Comparison of ENCODE assay signal across 8 cellular contexts in genomic region chr9:128127990-128128835, GRCh38. TPM values are rescaled to one million over a fixed set of nuclear protein-coding genes. Genes with fewer than 3 reads are reported as not detected.
DNase-seq lines count a peak whose midpoint lies in the region; ATAC-seq and TF ChIP-seq lines count a peak whose summit lies in the region.

No MANE protein-coding gene starts in this region.

- no TSS peak for BruUV-seq in IMR-90 (replicated peaks; lab: Mats Ljungman, UMichigan)

- peak overlapping the region; percentile 84; the same call in 1 of the 2 replicates for H2AK5ac ChIP-seq in IMR-90 (ENCODE audit: low read depth, low read length)

- peak overlapping the region; percentile 81 for H3K18ac ChIP-seq in IMR-90 (ENCODE audit: low read depth, low read length)

- peaks cover 10% of the 10 kb centered on the region for H3K9me1 ChIP-seq in IMR-90 (ENCODE audit: insufficient read depth, low read length)

- H3K4me3 ChIP-seq in IMR-90 (ENCODE audit: insufficient read depth, low read depth, low read length) (peak overlapping the region; percentile 96), mucosa of rectum (ENCODE audit: low read length in 2 of 2) (peak overlapping the region; percentile 91 to 97)

- H3K9me3 ChIP-seq in IMR-90 (ENCODE audit: control insufficient read depth, insufficient read depth, low read length) (no peaks in the 10 kb centered on the region), mucosa of rectum (ENCODE audit: control insufficient read depth in 2 of 2, low read length in 2 of 2) (no peaks in the 10 kb centered on the region)

- H2BK120ac ChIP-seq in IMR-90 (ENCODE audit: low read depth, low read length) = peak overlapping the region; percentile 95

- POLR2A ChIA-PET in IMR-90 (lab: Charles Lee; ENCODE audit: unreplicated experiment) = no interaction called here

- H4K20me1 ChIP-seq in IMR-90 (ENCODE audit: insufficient read depth, low read length) = peaks cover 17% of the 10 kb centered on the region; the same call in 1 of the 2 replicates

- H2AK9ac ChIP-seq in IMR-90 (replicated peaks; ENCODE audit: low read depth, low read length, poor library complexity) = peak overlapping the region; percentile 91

- peak overlapping the region; percentile 69 for H4K5ac ChIP-seq in IMR-90 (ENCODE audit: low read depth, low read length)

- H3K56ac ChIP-seq in IMR-90 (ENCODE audit: extremely low read depth, insufficient read depth, low read length) = peak overlapping the region; percentile 82

- H3K27ac ChIP-seq in IMR-90 (ENCODE audit: insufficient read depth, low read length) = peak overlapping the region; percentile 95
- H3K27ac ChIP-seq in mucosa of rectum (ENCODE audit: low read depth in 2 of 2, low read length in 2 of 2) = peak overlapping the region; percentile 95 to 97

- H2BK5ac ChIP-seq in IMR-90 (ENCODE audit: low read depth, low read length, poor library complexity, severe bottlenecking) = peak overlapping the region; percentile 98

- H3K27me3 ChIP-seq in IMR-90 (ENCODE audit: control insufficient read depth, insufficient read depth, low read length) (peaks cover 5% of the 10 kb centered on the region), mucosa of rectum (ENCODE audit: control insufficient read depth in 2 of 2, insufficient read depth in 2 of 2, low read length in 2 of 2) (no peaks in the 10 kb centered on the region)

- in situ Hi-C loops in IMR-90 (cut with MboI; ENCODE audit: low sequenced_read_pairs) = no loop called here

- H3K9ac ChIP-seq in IMR-90 (ENCODE audit: low read depth, low read length) (peak overlapping the region; percentile 94), mucosa of rectum (ENCODE audit: low read depth in 1 of 2, low read length in 2 of 2) (peak overlapping the region; percentile 80 to 88)

- H4K8ac ChIP-seq in IMR-90 (ENCODE audit: low read depth in 2 of 2, low read length in 2 of 2) = peak overlapping the region; percentile 56 to 98

- intact Hi-C loops in IMR-90 (cut with micrococcal nuclease) = no loop called here

- H3K4ac ChIP-seq in IMR-90 (ENCODE audit: low read depth, low read length) = peak overlapping the region; percentile 98

- ATAC-seq in GM21529 (IDR thresholded peaks at IDR 0.05; ENCODE audit: unreplicated experiment) = peak; percentile 66
- ATAC-seq in IMR-90 (ENCODE audit: low read depth) = peak; percentile 89

- H3K36me3 ChIP-seq in IMR-90 (ENCODE audit: control insufficient read depth, insufficient read depth, low read length) (peaks cover 4% of the 10 kb centered on the region), mucosa of rectum (ENCODE audit: control insufficient read depth in 2 of 2, insufficient read depth in 2 of 2, low read length in 2 of 2) (peaks cover 13 to 14% of the 10 kb centered on the region in 2 donors)

- peak overlapping the region; percentile 99 for H2AFZ ChIP-seq in IMR-90 (replicated peaks; ENCODE audit: low read length, poor library complexity)

- no peak for TF ChIP-seq CTCF in IMR-90 (conservative IDR thresholded peaks at IDR 0.05; ENCODE audit: low read depth, low read length)

- no peak for TF ChIP-seq RAD21 in IMR-90 (IDR thresholded peaks at IDR 0.05; ENCODE audit: low read length)

- H3K4me1 ChIP-seq in IMR-90 (ENCODE audit: control insufficient read depth, insufficient read depth, low read length) (peaks cover 10% of the 10 kb centered on the region; the same call in 1 of the 2 replicates), mucosa of rectum (ENCODE audit: control insufficient read depth in 2 of 2, insufficient read depth in 2 of 2, low read length in 2 of 2) (peaks cover 25% of the 10 kb centered on the region in 2 donors)

- H3K79me1 ChIP-seq in IMR-90 (ENCODE audit: low read depth in 1 of 2, low read length in 2 of 2) = peaks cover 9 to 39% of the 10 kb centered on the region in 2 experiments; a peak in 3 of 4 replicates

- peak overlapping the region; percentile 94 for H3K4me2 ChIP-seq in IMR-90 (ENCODE audit: low read depth, low read length)

- dilution Hi-C loops in IMR-90 (cut with HindIII; ENCODE audit: low sequenced_read_pairs, unreplicated experiment) = no loop called here

- TF ChIP-seq POLR2A in IMR-90 (IDR thresholded peaks at IDR 0.05; ENCODE audit: low read depth, low read length) = peak; percentile 38; the same call in 1 of the 2 replicates
- no peak for TF ChIP-seq POLR2A in erythroblast (IDR thresholded peaks at IDR 0.05; ENCODE audit: low read length)

- peak; percentile 95 for DNase-seq in DMS 273 (lab: John Stamatoyannopoulos, UW; ENCODE audit: unreplicated experiment)
- peak; percentile 89 for DNase-seq in IMR-90
- DNase-seq in OCI-M1 (lab: John Stamatoyannopoulos, UW) = peak; percentile 94
- DNase-seq in activated T-cell treated with anti-CD3 and anti-CD28 coated beads for 48 hours (ENCODE audit: low read depth) = peak; percentile 82
- DNase-seq in erythroblast (lab: John Stamatoyannopoulos, UW) = peak; percentile 91 to 96
- peak; percentile 72 for DNase-seq in stimulated activated CD8-positive, alpha-beta memory T cell treated with anti-CD3 and anti-CD28 coated beads, Interleukin-4, amount 100 ng/mL, for 24 hours (ENCODE audit: low read depth)

- H2BK15ac ChIP-seq in IMR-90 (ENCODE audit: low read depth, low read length) = peak overlapping the region; percentile 89; the same call in 1 of the 3 replicates

- H3K14ac ChIP-seq in IMR-90 (replicated peaks; ENCODE audit: low read depth, low read length) = peak overlapping the region; percentile 97

- no peak overlapping the region for H2BK20ac ChIP-seq in IMR-90 (ENCODE audit: low read depth, low read length)

- peak overlapping the region; percentile 99 for H3K23ac ChIP-seq in IMR-90 (ENCODE audit: low read depth, low read length)

- WGBS in IMR-90 (ENCODE audit: extremely low coverage in 2 of 2, insufficient read length in 1 of 2), 2 experiments = 0% methylated on average over 16 of the region's 82 CpGs; no CpG with 5 or more reads in 1 of the 2 experiments

- CTCF ChIA-PET in IMR-90 (lab: Yijun Ruan, JAX) = interaction anchor here (1.0 kb wide), 1 partner anchor 10 kb away, joined by 3 read pairs; no protein-coding TSS in a partner anchor

- H4K91ac ChIP-seq in IMR-90 (ENCODE audit: insufficient read depth, low read depth, low read length) = peak overlapping the region; percentile 94

TF ChIP-seq in IMR-90, 13 proteins besides CTCF, POLR2A, EP300 and RAD21:
- TF ChIP-seq BHLHE40 (IDR thresholded peaks at IDR 0.05; ENCODE audit: low read depth, low read length) (0 out of 2 replicates have a peak, but pooled peaks have one; percentile 42), MXI1 (IDR thresholded peaks at IDR 0.05; ENCODE audit: borderline replicate concordance, low read depth, low read length) (peak; percentile 77; the same call in 1 of the 2 replicates), USF2 (IDR thresholded peaks at IDR 0.05; ENCODE audit: low read depth, low read length) (peak; percentile 84), CEBPB (IDR thresholded peaks at IDR 0.05; ENCODE audit: low read depth, low read length) (no peak), MAZ (IDR thresholded peaks at IDR 0.05; ENCODE audit: borderline replicate concordance, low read depth, low read length) (peak; percentile 86; the same call in 1 of the 2 replicates)

RNA-seq across cellular contexts. Expression of gene PTGES2, which starts 0.7 kb away (rescaled TPM):
- 90.3 and 107 TPM in 2 replicates for total RNA-seq in IMR-90 (2012; rRNA removed)
- 99.2 and 100 TPM in 2 replicates for polyA plus RNA-seq in IMR-90 (2012; rRNA removed)
- 69.7 and 115 TPM in 2 replicates for polyA plus RNA-seq in IMR-90 (2012; cell fraction: cytosol; rRNA removed)
- 116 and 217 TPM in 2 replicates for polyA plus RNA-seq in IMR-90 (2012; cell fraction: nucleus; rRNA removed; ENCODE audit: low replicate concordance)

RNA-seq across cellular contexts. Expression of gene LCN2, which starts 21.0 kb away (rescaled TPM):
- not detected in 2 replicates for total RNA-seq in IMR-90 (2012; rRNA removed)
- not detected in 2 replicates for polyA plus RNA-seq in IMR-90 (2012; rRNA removed)
- not detected in 2 replicates for polyA plus RNA-seq in IMR-90 (2012; cell fraction: cytosol; rRNA removed)
- polyA plus RNA-seq in IMR-90 (2012; cell fraction: nucleus; rRNA removed; ENCODE audit: low replicate concordance) = not detected in 2 replicates

RNA-seq across cellular contexts. Expression of gene BBLN, which starts 31.9 kb away (rescaled TPM):
- total RNA-seq in IMR-90 (2012; rRNA removed) = 25.1 and 27.5 TPM in 2 replicates
- polyA plus RNA-seq in IMR-90 (2012; rRNA removed) = 103 and 146 TPM in 2 replicates
- polyA plus RNA-seq in IMR-90 (2012; cell fraction: cytosol; rRNA removed) = 190 and 213 TPM in 2 replicates
- 36.9 and 66.7 TPM in 2 replicates for polyA plus RNA-seq in IMR-90 (2012; cell fraction: nucleus; rRNA removed; ENCODE audit: low replicate concordance)

Comparison
In these comparisons a context has a peak if more than half of its experiments do, and no peak if none do; other contexts are left out.
1. Peak in every context shown above with its lines: DNase-seq, ATAC-seq, H3K4me3 ChIP-seq and H3K27ac ChIP-seq.